1 cellular context compared by ENCODE assay signal in genomic region chr10:102245932-102246251, GRCh38.
TF ChIP-seq lines count a peak whose summit lies in the region.

No MANE protein-coding gene starts in this region.

TF ChIP-seq in endothelial cell of umbilical vein, 7 proteins besides CTCF, POLR2A, EP300 and RAD21 (continued from another document):
- TF ChIP-seq EZH2 (IDR thresholded peaks at IDR 0.05; ENCODE audit: borderline replicate concordance, low read depth, low read length, severe bottlenecking) (no peak), POLR2AphosphoS5 (IDR thresholded peaks at IDR 0.05; ENCODE audit: insufficient read depth, low read depth, low read length) (no peak), MAX (IDR thresholded peaks at IDR 0.05; ENCODE audit: insufficient read depth, insufficient read length) (no peak), MYC (IDR thresholded peaks at IDR 0.05; ENCODE audit: low read depth, low read length) (no peak), FOS (IDR thresholded peaks at IDR 0.05; ENCODE audit: borderline replicate concordance, insufficient read depth, low read length) (no peak)
